ENCODE assay signal across 10 cellular contexts in the genomic region with DNA sequence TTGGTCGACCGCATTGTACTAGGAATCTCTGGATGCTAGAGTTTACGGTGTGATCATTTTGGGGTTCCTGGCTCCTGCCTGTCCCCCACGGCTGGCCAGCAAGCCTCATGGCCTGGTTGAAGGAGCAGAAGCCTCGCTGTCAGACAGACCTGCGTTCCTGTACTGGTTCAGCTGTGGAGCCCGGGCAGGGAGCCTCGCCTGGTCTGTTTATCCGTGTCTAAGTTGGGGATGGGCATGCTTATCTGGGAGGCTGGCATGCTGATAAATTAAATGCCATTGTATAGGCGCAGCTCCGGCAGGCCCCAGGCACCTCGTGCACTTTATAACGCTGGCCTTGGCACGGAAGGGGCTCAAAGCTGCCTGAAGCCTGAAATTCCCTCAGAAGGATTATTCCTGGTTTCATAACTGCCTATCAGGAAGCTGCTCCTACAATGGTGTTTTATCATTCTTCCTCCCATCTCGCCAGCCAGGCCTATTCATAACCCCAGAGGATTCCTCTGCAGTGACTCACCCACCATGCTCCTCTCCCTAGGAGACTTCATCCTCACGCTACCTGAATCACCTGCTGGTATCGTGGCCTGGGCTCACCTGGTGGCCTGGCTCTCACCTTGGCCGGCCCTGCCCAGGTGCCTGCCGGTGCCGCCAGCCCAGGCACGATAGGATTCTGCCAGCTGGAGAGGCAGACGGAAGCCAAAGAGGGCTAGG.
DNase-seq lines count a peak whose midpoint lies in the region; ATAC-seq, FAIRE-seq and TF ChIP-seq lines count a peak whose summit lies in the region.
"Had no signal": no experiment of that assay in that cellular context is flagged by ENCODE, and none has a peak within 500 bp of the region (broad histone marks: within the 10 kb centered on the region; RNA-seq: fewer than 3 reads in every experiment).

No MANE protein-coding gene starts in this region.

- ATAC-seq in heart right ventricle = peak in 5 of 8 donors; percentile 34 to 63 (median 35)
- ATAC-seq in Right ventricle myocardium superior (ENCODE audit: poor library complexity) = no peak
- ATAC-seq: activated CD4-positive, CD25-positive, alpha-beta regulatory T cell treated with anti-CD3 and anti-CD28 coated beads, Interleukin-2, amount 50 U/mL, for 24 hours had no signal

- FAIRE-seq in bronchial epithelial cell (lab: Jason Lieb, UNC) = peak; percentile 100

- H3K36me3 ChIP-seq in heart right ventricle (no peaks in the 10 kb centered on the region), bronchial epithelial cell (ENCODE audit: control insufficient read depth, insufficient read depth, low read length) (no peaks in the 10 kb centered on the region)

- intact Hi-C loops in heart right ventricle (cut with DNase I) (no loop called here), Right ventricle myocardium superior (cut with DNase I) (no loop called here), lower leg skin (cut with DNase I; ENCODE audit: low total_unique reads) (no loop called here)

- TF ChIP-seq CTCF in heart right ventricle (IDR thresholded peaks at IDR 0.05) = no peak
- no peak for TF ChIP-seq CTCF in bronchial epithelial cell (IDR thresholded peaks at IDR 0.05; ENCODE audit: insufficient read depth, low read length, severe bottlenecking)
- TF ChIP-seq CTCF in lower leg skin (IDR thresholded peaks at IDR 0.05) = no peak

- WGBS in heart right ventricle, 2 donors = 61 to 65% methylated on average over 22 of the region's 22 CpGs
- WGBS in lower leg skin, 2 donors = 44 to 51% methylated on average over 22 of the region's 22 CpGs

- no peak for TF ChIP-seq POLR2A in lower leg skin (IDR thresholded peaks at IDR 0.05)

- H3K9me3 ChIP-seq in heart right ventricle = no peaks in the 10 kb centered on the region

- H3K4me3 ChIP-seq in heart right ventricle (no peak overlapping the region), bronchial epithelial cell (ENCODE audit: low read depth, low read length) (no peak overlapping the region), lower leg skin (ENCODE audit: low read depth, poor library complexity, severe bottlenecking) (no peak overlapping the region)

- H3K4me1 ChIP-seq in heart right ventricle = peaks cover 3 to 37% (median 19%) of the 10 kb centered on the region in 9 donors

- H3K27ac ChIP-seq in heart right ventricle = peak overlapping the region in 3 of 10 donors; percentile 31 to 48 (median 46)

- DNase-seq in heart right ventricle = no peak
- no peak for DNase-seq in Right ventricle myocardium superior
- peak; percentile 99 for DNase-seq in bronchial epithelial cell (ENCODE audit: low read depth)
- DNase-seq in lower leg skin (ENCODE audit: low spot score in 2 of 2) = peak; percentile 49 to 81
- no peak for DNase-seq in activated gamma-delta T cell (lab: John Stamatoyannopoulos, UW)
- no peak for DNase-seq in putamen (ENCODE audit: low spot score)
- DNase-seq in UCSD-AML1 (lab: John Stamatoyannopoulos, UW; ENCODE audit: unreplicated experiment) = no peak
- no peak for DNase-seq in NCI-H2081 treated with DMSO at 0.1 percent for 48 hours (lab: John Stamatoyannopoulos, UW)
- DNase-seq: NCI-H446 had no signal

- H3K27me3 ChIP-seq in heart right ventricle (no peaks in the 10 kb centered on the region), bronchial epithelial cell (ENCODE audit: control insufficient read depth, insufficient read depth, low read length) (no peaks in the 10 kb centered on the region)

Comparison
In these comparisons a context has a peak if more than half of its experiments do, and no peak if none do; other contexts are left out.
1. DNase-seq: peak in bronchial epithelial cell (single experiment) and lower leg skin (2 of 2); none in heart right ventricle (0 of 2), Right ventricle myocardium superior (single experiment), activated gamma-delta T cell (single experiment), putamen (single experiment), UCSD-AML1 (single experiment) and NCI-H2081 treated with DMSO at 0.1 percent for 48 hours (single experiment).